ENCODE assay signal across 8 cellular contexts in the genomic region with DNA sequence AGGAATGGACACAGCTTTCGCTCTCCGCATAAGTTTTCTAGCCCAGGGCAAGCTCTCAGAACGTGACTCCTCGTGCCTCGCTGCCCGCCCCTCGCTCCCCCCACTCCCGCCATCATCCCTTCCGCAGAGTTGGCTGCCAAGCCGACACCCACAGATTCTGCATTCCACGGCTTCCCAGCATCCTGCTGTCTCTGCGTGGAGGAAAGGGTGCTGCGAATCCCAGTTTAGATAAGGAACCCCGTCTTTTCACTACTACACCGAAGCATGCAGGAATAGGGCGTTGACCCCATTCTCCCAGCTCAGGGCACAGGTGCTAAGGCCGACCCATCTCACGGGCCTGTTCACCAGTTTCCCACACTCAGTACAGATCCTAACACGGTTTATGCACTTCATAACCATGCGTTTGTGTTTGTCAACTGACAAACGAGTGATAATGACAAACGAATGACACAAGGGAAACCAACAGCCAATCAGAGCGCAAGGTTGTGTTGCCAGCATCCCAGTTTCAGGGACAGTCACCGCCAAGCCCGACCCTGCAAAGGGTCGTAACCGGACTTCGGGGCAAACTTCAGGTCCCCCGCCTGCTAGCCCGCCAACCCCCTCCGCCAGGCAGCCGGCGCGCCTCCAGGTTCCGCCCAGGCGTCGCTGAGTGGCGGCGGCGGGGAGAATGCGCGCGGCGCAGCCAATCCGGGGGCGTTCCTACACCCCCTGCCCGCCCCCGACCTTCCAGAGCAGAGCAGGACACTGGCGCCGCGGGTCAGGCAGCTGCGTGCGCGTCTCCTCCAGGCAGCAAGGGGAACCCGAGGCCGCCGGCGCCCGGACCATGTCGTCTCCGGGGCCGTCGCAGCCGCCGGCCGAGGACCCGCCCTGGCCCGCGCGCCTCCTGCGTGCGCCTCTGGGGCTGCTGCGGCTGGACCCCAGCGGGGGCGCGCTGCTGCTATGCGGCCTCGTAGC.
DNase-seq lines count a peak whose midpoint lies in the region; ATAC-seq, FAIRE-seq and TF ChIP-seq lines count a peak whose summit lies in the region.

A gene (plus strand): TSS at position 729 of the 954 bp plus-strand sequence. CDS start 95 bp downstream, at position 824.

- DNase-seq in GM19239 (ENCODE audit: insufficient read length, low spot score) = peak; percentile 68
- peak; percentile 74 to 83 for DNase-seq in NOMO-1 (lab: John Stamatoyannopoulos, UW; ENCODE audit: unreplicated experiment in 2 of 2)
- peak; percentile 54 for DNase-seq in activated CD8-positive, alpha-beta memory T cell treated with anti-CD3 and anti-CD28 coated beads, Interleukin-2, amount 50 U/mL, for 1 hour (ENCODE audit: extremely low read depth)
- peak; percentile 87 for DNase-seq in midbrain (lab: John Stamatoyannopoulos, UW)
- DNase-seq in stimulated activated CD8-positive, alpha-beta memory T cell treated with anti-CD3 and anti-CD28 coated beads, Interleukin-15, amount 100 ng/mL, for 48 hours (ENCODE audit: low read depth in 2 of 2) = peak; percentile 65 to 70

- no peaks in the 10 kb centered on the region for H3K27me3 ChIP-seq in endocrine pancreas (ENCODE audit: control insufficient read depth, insufficient read depth, low read length)

- H3K4me1 ChIP-seq in endocrine pancreas (ENCODE audit: control insufficient read depth, insufficient read depth, low read length) = no peaks in the 10 kb centered on the region

- peak; percentile 95 for ATAC-seq in HG03439 (IDR thresholded peaks at IDR 0.05; ENCODE audit: unreplicated experiment)

- peak within 1 kb of the TSS; percentile 91 for H3K9ac ChIP-seq in endocrine pancreas (ENCODE audit: control insufficient read depth, insufficient read depth, low read length)

- H3K27ac ChIP-seq in C4-2B = peak within 1 kb of the TSS; percentile 72

- TF ChIP-seq CTCF in C4-2B (conservative IDR thresholded peaks at IDR 0.05) = peak; percentile 25

- FAIRE-seq in GM19239 (lab: Jason Lieb, UNC) = peak; percentile 91

- no peaks in the 10 kb centered on the region for H3K36me3 ChIP-seq in endocrine pancreas (ENCODE audit: control insufficient read depth, insufficient read depth, low read length)

- H3K4me3 ChIP-seq in endocrine pancreas (ENCODE audit: control insufficient read depth, insufficient read depth, low read length) = peak within 1 kb of the TSS; percentile 75

- no peaks in the 10 kb centered on the region for H3K9me3 ChIP-seq in endocrine pancreas (ENCODE audit: control insufficient read depth, low read length)

Comparison
In these comparisons a context has a peak if more than half of its experiments do, and no peak if none do; other contexts are left out.
1. Peak in every context shown above with its lines: DNase-seq, ATAC-seq, H3K4me3 ChIP-seq and H3K27ac ChIP-seq.